7 cellular contexts compared by ENCODE assay signal in genomic region chr17:49646391-49647255, GRCh38. TPM values are rescaled to one million over a fixed set of nuclear protein-coding genes. Genes with fewer than 3 reads are reported as not detected.
DNase-seq lines count a peak whose midpoint lies in the region; ATAC-seq and TF ChIP-seq lines count a peak whose summit lies in the region.

No MANE protein-coding gene starts in this region.

- WGBS in thyroid gland, 2 donors = 76 to 83% methylated on average over 10 of the region's 10 CpGs

- H3K27me3 Mint-ChIP-seq in brain = no peaks in the 10 kb centered on the region

- H3K27me3 ChIP-seq in thyroid gland = no peaks in the 10 kb centered on the region
- no peaks in the 10 kb centered on the region for H3K27me3 ChIP-seq in H7 (ENCODE audit: control insufficient read depth, insufficient read depth, low read length)

- H3K4me3 ChIP-seq in mucosa of descending colon (no peak overlapping the region), thyroid gland (replicated peaks in 1 of 3) (no peak overlapping the region), H7 (ENCODE audit: insufficient read depth, low read depth, low read length) (no peak overlapping the region)

- peak; percentile 15 for DNase-seq in MV-4-11 (lab: John Stamatoyannopoulos, UW)
- no peak for DNase-seq in mucosa of descending colon
- DNase-seq in thyroid gland = peak; percentile 64 to 70
- no peak for DNase-seq in C1 segment of cervical spinal cord (lab: John Stamatoyannopoulos, UW)
- DNase-seq in H7 = no peak

- no peak overlapping the region for H3K4me3 Mint-ChIP-seq in brain

- peaks cover 4% of the 10 kb centered on the region for H3K4me1 ChIP-seq in mucosa of descending colon (ENCODE audit: low read depth)
- H3K4me1 ChIP-seq in thyroid gland = peaks cover 46 to 60% of the 10 kb centered on the region in 2 donors

- peak overlapping the region in 3 of 5 experiments; percentile 55 to 77 (median 60) for H3K27ac Mint-ChIP-seq in brain

- H3K4me1 Mint-ChIP-seq in brain = peaks cover 23% of the 10 kb centered on the region

- H3K9me3 Mint-ChIP-seq in brain = no peaks in the 10 kb centered on the region

- intact Hi-C loops in mucosa of descending colon (cut with DNase I, micrococcal nuclease) = no loop called here
- intact Hi-C loops in thyroid gland (cut with DNase I) = no loop called here

- peak; percentile 74 for ATAC-seq in GM21423 (IDR thresholded peaks at IDR 0.05; ENCODE audit: unreplicated experiment)
- peak; percentile 68 for ATAC-seq in mucosa of descending colon

- H3K9me3 ChIP-seq in mucosa of descending colon = no peaks in the 10 kb centered on the region
- H3K9me3 ChIP-seq in thyroid gland = no peaks in the 10 kb centered on the region

- peaks cover 8% of the 10 kb centered on the region for H3K36me3 Mint-ChIP-seq in brain

- TF ChIP-seq CTCF in brain (conservative IDR thresholded peaks at IDR 0.05) (no peak), mucosa of descending colon (IDR thresholded peaks at IDR 0.05) (no peak), thyroid gland (IDR thresholded peaks at IDR 0.05) (no peak)

- H3K36me3 ChIP-seq in mucosa of descending colon (ENCODE audit: low read depth) (no peaks in the 10 kb centered on the region), thyroid gland (no peaks in the 10 kb centered on the region), H7 (replicated peaks; ENCODE audit: control insufficient read depth, insufficient read depth, low read length) (no peaks in the 10 kb centered on the region)

- H3K27ac ChIP-seq in thyroid gland = peak overlapping the region; percentile 43 to 87 (median 50)

- TF ChIP-seq POLR2A in thyroid gland (IDR thresholded peaks at IDR 0.05) = no peak

RNA-seq across cellular contexts. Expression of gene SPOP, which starts 31.3 kb away (rescaled TPM):
- polyA plus RNA-seq in brain (ENCODE audit: insufficient read depth, low read depth, low replicate concordance) = 52.7 TPM
- total RNA-seq in mucosa of descending colon (100 to 1,000 TPM in 1 of 3 donors, 10 to 100 TPM in 2; 47.6 to 213 (median 56.2) TPM), thyroid gland (10 to 100 TPM; 78.5 to 86.4 (median 81.6) TPM)
- total RNA-seq in H7 (2014; rRNA removed; shearing (Covaris generic)) = 16.1 and 26.2 TPM in 2 replicates

Comparison
In these comparisons a context has a peak if more than half of its experiments do, and no peak if none do; other contexts are left out.
1. DNase-seq: peak in MV-4-11 (single experiment) and thyroid gland (2 of 2); none in mucosa of descending colon (0 of 3), C1 segment of cervical spinal cord (0 of 14) and H7 (single experiment).